ENCODE assay signal across 19 cellular contexts in the genomic region with DNA sequence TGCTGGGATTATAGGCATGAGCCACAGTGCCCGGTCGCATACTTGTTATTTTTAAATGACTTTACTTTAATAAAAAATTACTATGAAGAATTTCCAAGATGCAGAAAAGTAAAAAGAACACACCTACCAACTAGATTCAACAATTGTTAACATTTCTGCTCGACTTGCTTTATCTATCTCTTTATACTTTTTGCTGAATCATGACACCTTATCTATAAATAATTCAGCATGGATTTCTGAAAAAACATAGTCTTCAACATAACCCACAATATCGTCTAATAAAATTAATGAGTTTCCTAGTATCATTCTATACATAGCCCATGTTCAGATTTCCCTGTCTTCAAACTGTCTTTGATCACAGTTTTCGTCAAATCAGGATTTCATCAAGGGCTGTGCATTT. TPM values are rescaled to one million over a fixed set of nuclear protein-coding genes. Genes with fewer than 3 reads are reported as not detected.
DNase-seq lines count a peak whose midpoint lies in the region; ATAC-seq, FAIRE-seq and TF ChIP-seq lines count a peak whose summit lies in the region.
"Had no signal": no experiment of that assay in that cellular context is flagged by ENCODE, and none has a peak within 500 bp of the region (broad histone marks: within the 10 kb centered on the region; RNA-seq: fewer than 3 reads in every experiment).

No MANE protein-coding gene starts in this region.

- TF ChIP-seq POLR2A in A549 (IDR thresholded peaks at IDR 0.05; ENCODE audit: low read length), result no peak
- TF ChIP-seq POLR2A in esophagus squamous epithelium (IDR thresholded peaks at IDR 0.05), result no peak
- no peak for TF ChIP-seq POLR2A in sigmoid colon (IDR thresholded peaks at IDR 0.05)

- TF ChIP-seq EP300 in A549 (IDR thresholded peaks at IDR 0.05) (no peak), sigmoid colon (IDR thresholded peaks at IDR 0.05) (no peak)

- H3K27me3 ChIP-seq in esophagus squamous epithelium, result peaks cover 0 to 55% (median 0%) of the 10 kb centered on the region in 4 donors
- no peaks in the 10 kb centered on the region for H3K27me3 ChIP-seq in sigmoid colon
- peaks cover 6% of the 10 kb centered on the region for H3K27me3 ChIP-seq in upper lobe of right lung
- peaks cover 37% of the 10 kb centered on the region for H3K27me3 ChIP-seq in MG63

- no peak for TF ChIP-seq RAD21 in A549 (conservative IDR thresholded peaks at IDR 0.05 in 1 of 2, IDR thresholded peaks at IDR 0.05 in 1 of 2)

- H3K27ac ChIP-seq in A549, result no peak overlapping the region
- peak overlapping the region in 3 of 4 donors; percentile 53 to 82 (median 73) for H3K27ac ChIP-seq in esophagus squamous epithelium
- peak overlapping the region; percentile 17 to 95 (median 74) for H3K27ac ChIP-seq in sigmoid colon
- peak overlapping the region; percentile 30 for H3K27ac ChIP-seq in upper lobe of right lung
- H3K27ac ChIP-seq: 22Rv1, BLaER1 had no signal

- POLR2A ChIA-PET in A549 (lab: Yijun Ruan, JAX), result no interaction called here

- DNase-seq in A549 (ENCODE audit: low read depth in 1 of 2, low spot score in 1 of 2) (no peak), esophagus squamous epithelium (lab: John Stamatoyannopoulos, UW) (no peak), sigmoid colon (no peak), upper lobe of right lung (no peak), MG63 (no peak), COLO829 (ENCODE audit: low spot score) (no peak), NCI-H446 (lab: John Stamatoyannopoulos, UW) (no peak)
- no peak for DNase-seq in stimulated activated naive CD8-positive, alpha-beta T cell treated with anti-CD3 and anti-CD28 coated beads, Interleukin-15, Interleukin-2, amounts not matched to agents 100 U/mL and 50 U/mL, for 24 hours
- DNase-seq: Calu3; CD4-positive, alpha-beta memory T cell; DMS79 treated with DMSO at 0.1 percent for 48 hours; GF-D8; GOT3; H7 had no signal

- no peaks in the 10 kb centered on the region for H3K36me3 ChIP-seq in esophagus squamous epithelium
- H3K36me3 ChIP-seq in sigmoid colon, result peaks cover 0 to 10% (median under 1%) of the 10 kb centered on the region in 4 donors
- H3K36me3 ChIP-seq in upper lobe of right lung, result no peaks in the 10 kb centered on the region
- no peaks in the 10 kb centered on the region for H3K36me3 ChIP-seq in MG63
- H3K36me3 ChIP-seq: BLaER1 had no signal

- intact Hi-C loops in esophagus squamous epithelium (cut with DNase I) (no loop called here), sigmoid colon (cut with DNase I) (no loop called here), upper lobe of right lung (cut with DNase I) (no loop called here)

- WGBS in A549 (ENCODE audit: missing lambda C conversion rate), result 55% methylated on average over 5 of the region's 5 CpGs
- WGBS in esophagus squamous epithelium, 2 donors, result 48 to 57% methylated on average over 5 of the region's 5 CpGs
- 67 to 68% methylated on average over 5 of the region's 5 CpGs for WGBS in sigmoid colon, 2 donors

- H3K9me3 ChIP-seq in A549, result no peaks in the 10 kb centered on the region
- no peaks in the 10 kb centered on the region for H3K9me3 ChIP-seq in esophagus squamous epithelium
- no peaks in the 10 kb centered on the region for H3K9me3 ChIP-seq in sigmoid colon
- H3K9me3 ChIP-seq in upper lobe of right lung, result no peaks in the 10 kb centered on the region
- no peaks in the 10 kb centered on the region for H3K9me3 ChIP-seq in MG63
- H3K9me3 ChIP-seq: BLaER1 had no signal

- TF ChIP-seq CTCF in A549 (IDR thresholded peaks at IDR 0.05), result no peak
- no peak for TF ChIP-seq CTCF in esophagus squamous epithelium (IDR thresholded peaks at IDR 0.05)
- no peak for TF ChIP-seq CTCF in sigmoid colon (IDR thresholded peaks at IDR 0.05)
- no peak for TF ChIP-seq CTCF in upper lobe of right lung (IDR thresholded peaks at IDR 0.05)

- no peak overlapping the region for H3K4me3 ChIP-seq in A549
- H3K4me3 ChIP-seq in esophagus squamous epithelium, result no peak overlapping the region
- no peak overlapping the region for H3K4me3 ChIP-seq in sigmoid colon
- H3K4me3 ChIP-seq in upper lobe of right lung, result no peak overlapping the region
- H3K4me3 ChIP-seq in MG63, result no peak overlapping the region
- H3K4me3 ChIP-seq: BLaER1 had no signal

- no peak overlapping the region for H3K4me2 ChIP-seq in A549
- H3K4me2 ChIP-seq: BLaER1 had no signal

- FAIRE-seq in A549 (lab: Jason Lieb, UNC), result no peak
- FAIRE-seq: HTR-8/SVneo had no signal

- H3K4me1 ChIP-seq in A549 (no peaks in the 10 kb centered on the region), esophagus squamous epithelium (peaks cover 0 to 32% (median 12%) of the 10 kb centered on the region in 3 donors), sigmoid colon (peaks cover 0 to 55% (median 41%) of the 10 kb centered on the region in 4 donors), upper lobe of right lung (peaks cover 14% of the 10 kb centered on the region)
- H3K4me1 ChIP-seq: BLaER1 had no signal

- CTCF ChIA-PET in A549 (lab: Yijun Ruan, JAX), result interaction anchor here (1.4 kb wide), 1 partner anchor 48 kb away, joined by 4 read pairs; no protein-coding TSS in a partner anchor

- ATAC-seq in A549 (no peak), upper lobe of right lung (no peak)
- no peak for ATAC-seq in stimulated activated naive CD8-positive, alpha-beta T cell treated with anti-CD3 and anti-CD28 coated beads, Interleukin-15, Interleukin-2, amounts not matched to agents 100 U/mL and 50 U/mL, for 24 hours
- ATAC-seq: HCT116 had no signal

TF ChIP-seq in A549, 52 proteins besides CTCF, POLR2A, EP300 and RAD21:
- no peak for TF ChIP-seq SREBF2 (IDR thresholded peaks at IDR 0.05)
- TF ChIP-seq MAFK (IDR thresholded peaks at IDR 0.05; ENCODE audit: partially characterized antibody), result peak; percentile 57
- no peak for TF ChIP-seq RARB (CRISPR knock-in tag; IDR thresholded peaks at IDR 0.05)
- no peak for TF ChIP-seq JUN (IDR thresholded peaks at IDR 0.05)
- no peak for TF ChIP-seq HDAC2 (IDR thresholded peaks at IDR 0.05)
- TF ChIP-seq HOXB5 (CRISPR knock-in tag; IDR thresholded peaks at IDR 0.05), result no peak

RNA-seq across cellular contexts. Expression of gene HMCN2, which starts 25.9 kb away (rescaled TPM):
- polyA plus RNA-seq in A549 (2011; rRNA removed) (not detected in 2 replicates), A549 (2017; fragmentation: RNase III; extraction: RNeasy Plus Mini Kit Qiagen cat#74134 plus additional on column Dnase treatment) (0.01 to 0.04 TPM in 2 of 3 replicates, not detected in the other), sigmoid colon (10 to 100 TPM in 1 of 3 donors, 1 to 10 TPM in 2; 3.6 to 44.0 (median 6.0) TPM)
- 0.01 and 0.03 TPM in 2 replicates for polyA plus RNA-seq in A549 (2012; cell fraction: cytosol; rRNA removed)
- 0.12 and 0.37 TPM in 2 replicates for polyA plus RNA-seq in A549 (2012; cell fraction: nucleus; rRNA removed)
- 0.04 TPM in 1 of 2 replicates, not detected in the other for polyA minus RNA-seq in A549 (2011; rRNA and poly(A)+ RNA removed)
- total RNA-seq in esophagus squamous epithelium (1 to 10 TPM in 1 of 4 donors, under 1 TPM in 3; 0.53 to 4.8 (median 0.78) TPM), sigmoid colon (100 to 1,000 TPM in 1 of 4 donors, 10 to 100 TPM in 2, 1 to 10 TPM in 1; 8.2 to 106 (median 35.7) TPM), upper lobe of right lung (7.8 TPM)
- 0.20 TPM in 1 of 2 replicates, not detected in the other for total RNA-seq in MG63 (2014; rRNA removed; shearing (Covaris generic); ENCODE audit: low replicate concordance)
- total RNA-seq: Calu3; CD4-positive, alpha-beta memory T cell had no signal
- polyA plus RNA-seq: CD14-positive monocyte; CD4-positive, alpha-beta memory T cell had no signal

Comparison
In these comparisons a context has a peak if more than half of its experiments do, and no peak if none do; other contexts are left out.
1. H3K27ac ChIP-seq: peak in esophagus squamous epithelium (3 of 4), sigmoid colon (4 of 4) and upper lobe of right lung (single experiment); none in A549 (0 of 2).